1 cellular context compared by ENCODE assay signal in the genomic region with DNA sequence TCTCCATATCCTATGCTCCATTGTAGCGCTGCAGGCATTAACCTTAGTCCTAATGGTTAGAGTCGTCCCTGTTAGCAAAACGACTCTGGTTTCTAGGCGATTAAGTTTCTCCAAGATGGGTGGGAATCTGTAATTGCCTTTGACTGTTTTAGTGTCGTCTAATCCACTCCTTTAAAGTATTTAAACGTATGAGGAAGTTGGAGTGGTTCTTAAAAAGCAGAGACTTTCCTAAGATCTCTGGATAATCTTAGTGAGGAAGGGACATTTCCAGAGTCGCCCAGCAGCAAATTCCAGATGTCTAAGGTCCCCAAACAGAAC.
TF ChIP-seq lines count a peak whose summit lies in the region.

No MANE protein-coding gene starts in this region.

TF ChIP-seq in K562, 482 proteins besides CTCF, POLR2A, EP300 and RAD21 (continues in another document):
- TF ChIP-seq SAP30 (IDR thresholded peaks at IDR 0.05; ENCODE audit: borderline replicate concordance, insufficient read depth, low read depth, low read length, poor library complexity, severe bottlenecking): no peak
- no peak for TF ChIP-seq ELF1 (tag; IDR thresholded peaks at IDR 0.05)
- TF ChIP-seq, protein P1, sequence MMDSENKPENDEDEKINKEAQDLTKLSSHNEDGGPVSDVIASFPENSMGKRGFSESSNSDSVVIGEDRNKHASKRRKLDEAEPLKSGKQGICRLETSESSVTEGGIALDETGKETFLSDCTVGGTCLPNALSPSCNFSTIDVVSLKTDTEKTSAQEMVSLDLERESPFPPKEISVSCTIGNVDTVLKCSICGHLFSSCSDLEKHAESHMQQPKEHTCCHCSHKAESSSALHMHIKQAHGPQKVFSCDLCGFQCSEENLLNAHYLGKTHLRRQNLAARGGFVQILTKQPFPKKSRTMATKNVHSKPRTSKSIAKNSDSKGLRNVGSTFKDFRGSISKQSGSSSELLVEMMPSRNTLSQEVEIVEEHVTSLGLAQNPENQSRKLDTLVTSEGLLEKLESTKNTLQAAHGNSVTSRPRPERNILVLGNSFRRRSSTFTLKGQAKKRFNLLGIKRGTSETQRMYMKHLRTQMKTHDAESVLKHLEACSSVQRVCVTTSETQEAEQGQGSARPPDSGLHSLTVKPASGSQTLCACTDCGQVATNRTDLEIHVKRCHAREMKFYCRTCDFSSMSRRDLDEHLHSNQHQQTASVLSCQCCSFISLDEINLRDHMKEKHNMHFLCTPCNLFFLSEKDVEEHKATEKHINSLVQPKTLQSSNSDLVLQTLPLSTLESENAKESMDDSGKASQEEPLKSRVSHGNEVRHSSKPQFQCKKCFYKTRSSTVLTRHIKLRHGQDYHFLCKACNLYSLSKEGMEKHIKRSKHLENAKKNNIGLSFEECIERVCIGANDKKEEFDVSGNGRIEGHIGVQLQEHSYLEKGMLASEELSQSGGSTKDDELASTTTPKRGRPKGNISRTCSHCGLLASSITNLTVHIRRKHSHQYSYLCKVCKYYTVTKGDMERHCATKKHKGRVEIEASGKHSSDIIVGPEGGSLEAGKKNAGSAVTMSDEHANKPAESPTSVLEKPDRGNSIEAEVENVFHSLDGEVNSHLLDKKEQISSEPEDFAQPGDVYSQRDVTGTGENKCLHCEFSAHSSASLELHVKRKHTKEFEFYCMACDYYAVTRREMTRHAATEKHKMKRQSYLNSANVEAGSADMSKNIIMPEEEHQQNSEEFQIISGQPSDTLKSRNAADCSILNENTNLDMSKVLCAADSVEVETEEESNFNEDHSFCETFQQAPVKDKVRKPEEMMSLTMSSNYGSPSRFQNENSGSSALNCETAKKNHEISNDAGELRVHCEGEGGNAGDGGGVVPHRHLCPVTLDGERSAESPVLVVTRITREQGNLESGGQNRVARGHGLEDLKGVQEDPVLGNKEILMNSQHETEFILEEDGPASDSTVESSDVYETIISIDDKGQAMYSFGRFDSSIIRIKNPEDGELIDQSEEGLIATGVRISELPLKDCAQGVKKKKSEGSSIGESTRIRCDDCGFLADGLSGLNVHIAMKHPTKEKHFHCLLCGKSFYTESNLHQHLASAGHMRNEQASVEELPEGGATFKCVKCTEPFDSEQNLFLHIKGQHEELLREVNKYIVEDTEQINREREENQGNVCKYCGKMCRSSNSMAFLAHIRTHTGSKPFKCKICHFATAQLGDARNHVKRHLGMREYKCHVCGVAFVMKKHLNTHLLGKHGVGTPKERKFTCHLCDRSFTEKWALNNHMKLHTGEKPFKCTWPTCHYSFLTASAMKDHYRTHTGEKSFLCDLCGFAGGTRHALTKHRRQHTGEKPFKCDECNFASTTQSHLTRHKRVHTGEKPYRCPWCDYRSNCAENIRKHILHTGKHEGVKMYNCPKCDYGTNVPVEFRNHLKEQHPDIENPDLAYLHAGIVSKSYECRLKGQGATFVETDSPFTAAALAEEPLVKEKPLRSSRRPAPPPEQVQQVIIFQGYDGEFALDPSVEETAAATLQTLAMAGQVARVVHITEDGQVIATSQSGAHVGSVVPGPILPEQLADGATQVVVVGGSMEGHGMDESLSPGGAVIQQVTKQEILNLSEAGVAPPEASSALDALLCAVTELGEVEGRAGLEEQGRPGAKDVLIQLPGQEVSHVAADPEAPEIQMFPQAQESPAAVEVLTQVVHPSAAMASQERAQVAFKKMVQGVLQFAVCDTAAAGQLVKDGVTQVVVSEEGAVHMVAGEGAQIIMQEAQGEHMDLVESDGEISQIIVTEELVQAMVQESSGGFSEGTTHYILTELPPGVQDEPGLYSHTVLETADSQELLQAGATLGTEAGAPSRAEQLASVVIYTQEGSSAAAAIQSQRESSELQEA (IDR thresholded peaks at IDR 0.05; ENCODE audit: low read depth): no peak
- TF ChIP-seq ADNP (tag; IDR thresholded peaks at IDR 0.05): no peak
- TF ChIP-seq MEIS2 (IDR thresholded peaks at IDR 0.05; ENCODE audit: partially characterized antibody): no peak
- TF ChIP-seq ZSCAN29 (IDR thresholded peaks at IDR 0.05): no peak; the same call in 1 of the 2 replicates
- no peak for TF ChIP-seq RCOR1 (IDR thresholded peaks at IDR 0.05; ENCODE audit: borderline replicate concordance in 1 of 2, low read depth in 2 of 2, low read length in 2 of 2)
- no peak for TF ChIP-seq ILK (tag; IDR thresholded peaks at IDR 0.05; ENCODE audit: borderline replicate concordance, low read depth)
- TF ChIP-seq ZC3H4 (CRISPR knock-in tag; IDR thresholded peaks at IDR 0.05; ENCODE audit: borderline replicate concordance): no peak
- TF ChIP-seq ZFP30 (CRISPR knock-in tag; IDR thresholded peaks at IDR 0.05; ENCODE audit: borderline replicate concordance): no peak
- TF ChIP-seq, protein P2, sequence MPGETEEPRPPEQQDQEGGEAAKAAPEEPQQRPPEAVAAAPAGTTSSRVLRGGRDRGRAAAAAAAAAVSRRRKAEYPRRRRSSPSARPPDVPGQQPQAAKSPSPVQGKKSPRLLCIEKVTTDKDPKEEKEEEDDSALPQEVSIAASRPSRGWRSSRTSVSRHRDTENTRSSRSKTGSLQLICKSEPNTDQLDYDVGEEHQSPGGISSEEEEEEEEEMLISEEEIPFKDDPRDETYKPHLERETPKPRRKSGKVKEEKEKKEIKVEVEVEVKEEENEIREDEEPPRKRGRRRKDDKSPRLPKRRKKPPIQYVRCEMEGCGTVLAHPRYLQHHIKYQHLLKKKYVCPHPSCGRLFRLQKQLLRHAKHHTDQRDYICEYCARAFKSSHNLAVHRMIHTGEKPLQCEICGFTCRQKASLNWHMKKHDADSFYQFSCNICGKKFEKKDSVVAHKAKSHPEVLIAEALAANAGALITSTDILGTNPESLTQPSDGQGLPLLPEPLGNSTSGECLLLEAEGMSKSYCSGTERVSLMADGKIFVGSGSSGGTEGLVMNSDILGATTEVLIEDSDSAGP (CRISPR knock-in tag; IDR thresholded peaks at IDR 0.05): no peak
- TF ChIP-seq TRIM28 (IDR thresholded peaks at IDR 0.05): 0 out of 2 replicates have a peak, but pooled peaks have one; percentile 10
- TF ChIP-seq, protein P3, sequence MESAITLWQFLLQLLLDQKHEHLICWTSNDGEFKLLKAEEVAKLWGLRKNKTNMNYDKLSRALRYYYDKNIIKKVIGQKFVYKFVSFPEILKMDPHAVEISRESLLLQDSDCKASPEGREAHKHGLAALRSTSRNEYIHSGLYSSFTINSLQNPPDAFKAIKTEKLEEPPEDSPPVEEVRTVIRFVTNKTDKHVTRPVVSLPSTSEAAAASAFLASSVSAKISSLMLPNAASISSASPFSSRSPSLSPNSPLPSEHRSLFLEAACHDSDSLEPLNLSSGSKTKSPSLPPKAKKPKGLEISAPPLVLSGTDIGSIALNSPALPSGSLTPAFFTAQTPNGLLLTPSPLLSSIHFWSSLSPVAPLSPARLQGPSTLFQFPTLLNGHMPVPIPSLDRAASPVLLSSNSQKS (CRISPR knock-in tag; IDR thresholded peaks at IDR 0.05): no peak
- no peak for TF ChIP-seq ZNF561 (CRISPR knock-in tag; conservative IDR thresholded peaks at IDR 0.05)
- TF ChIP-seq MECOM (CRISPR knock-in tag; IDR thresholded peaks at IDR 0.05): no peak
- no peak for TF ChIP-seq SETDB1 (IDR thresholded peaks at IDR 0.05; ENCODE audit: low read length)
- TF ChIP-seq ZC3H8 (IDR thresholded peaks at IDR 0.05): no peak
- no peak for TF ChIP-seq ZBTB17 (CRISPR knock-in tag; IDR thresholded peaks at IDR 0.05)
- TF ChIP-seq ARID1B (IDR thresholded peaks at IDR 0.05): no peak
- TF ChIP-seq TCF7 (IDR thresholded peaks at IDR 0.05; ENCODE audit: borderline replicate concordance): no peak
- no peak for TF ChIP-seq FOXA3 (CRISPR knock-in tag; conservative IDR thresholded peaks at IDR 0.05 in 1 of 2, IDR thresholded peaks at IDR 0.05 in 1 of 2)
- TF ChIP-seq ZNF239 (CRISPR knock-in tag; IDR thresholded peaks at IDR 0.05): peak; percentile 1; the same call in 1 of the 2 replicates
- TF ChIP-seq NR2F6 (CRISPR knock-in tag; IDR thresholded peaks at IDR 0.05): no peak
- TF ChIP-seq FOXK1 (CRISPR knock-in tag; IDR thresholded peaks at IDR 0.05; ENCODE audit: borderline replicate concordance): no peak
- no peak for TF ChIP-seq ZNF184 (CRISPR knock-in tag; IDR thresholded peaks at IDR 0.05)
- TF ChIP-seq, protein P4, sequence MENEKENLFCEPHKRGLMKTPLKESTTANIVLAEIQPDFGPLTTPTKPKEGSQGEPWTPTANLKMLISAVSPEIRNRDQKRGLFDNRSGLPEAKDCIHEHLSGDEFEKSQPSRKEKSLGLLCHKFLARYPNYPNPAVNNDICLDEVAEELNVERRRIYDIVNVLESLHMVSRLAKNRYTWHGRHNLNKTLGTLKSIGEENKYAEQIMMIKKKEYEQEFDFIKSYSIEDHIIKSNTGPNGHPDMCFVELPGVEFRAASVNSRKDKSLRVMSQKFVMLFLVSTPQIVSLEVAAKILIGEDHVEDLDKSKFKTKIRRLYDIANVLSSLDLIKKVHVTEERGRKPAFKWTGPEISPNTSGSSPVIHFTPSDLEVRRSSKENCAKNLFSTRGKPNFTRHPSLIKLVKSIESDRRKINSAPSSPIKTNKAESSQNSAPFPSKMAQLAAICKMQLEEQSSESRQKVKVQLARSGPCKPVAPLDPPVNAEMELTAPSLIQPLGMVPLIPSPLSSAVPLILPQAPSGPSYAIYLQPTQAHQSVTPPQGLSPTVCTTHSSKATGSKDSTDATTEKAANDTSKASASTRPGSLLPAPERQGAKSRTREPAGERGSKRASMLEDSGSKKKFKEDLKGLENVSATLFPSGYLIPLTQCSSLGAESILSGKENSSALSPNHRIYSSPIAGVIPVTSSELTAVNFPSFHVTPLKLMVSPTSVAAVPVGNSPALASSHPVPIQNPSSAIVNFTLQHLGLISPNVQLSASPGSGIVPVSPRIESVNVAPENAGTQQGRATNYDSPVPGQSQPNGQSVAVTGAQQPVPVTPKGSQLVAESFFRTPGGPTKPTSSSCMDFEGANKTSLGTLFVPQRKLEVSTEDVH (IDR thresholded peaks at IDR 0.05; ENCODE audit: low read depth, partially characterized antibody): peak; percentile 12
- no peak for TF ChIP-seq PTRF (tag; IDR thresholded peaks at IDR 0.05)
- no peak for TF ChIP-seq ZZZ3 (IDR thresholded peaks at IDR 0.05)
- no peak for TF ChIP-seq SP2 (IDR thresholded peaks at IDR 0.05; ENCODE audit: extremely low read depth, low read depth, low read length, poor library complexity, severe bottlenecking)
- no peak for TF ChIP-seq CBX2 (IDR thresholded peaks at IDR 0.05; ENCODE audit: insufficient read depth, low read length, poor library complexity, severe bottlenecking)
- peak; percentile 3 for TF ChIP-seq RBM25 (IDR thresholded peaks at IDR 0.05; ENCODE audit: low read depth, low read length, severe bottlenecking)
- TF ChIP-seq POLR3G (IDR thresholded peaks at IDR 0.05; ENCODE audit: extremely low read depth, insufficient read length, insufficient replicate concordance): no peak
- TF ChIP-seq PHTF2 (CRISPR knock-in tag; IDR thresholded peaks at IDR 0.05): no peak
- no peak for TF ChIP-seq GATA2 (CRISPR knock-in tag; IDR thresholded peaks at IDR 0.05)
- no peak for TF ChIP-seq MCM3 (IDR thresholded peaks at IDR 0.05)
- TF ChIP-seq MAFK (IDR thresholded peaks at IDR 0.05; ENCODE audit: low read length): no peak
- TF ChIP-seq, protein P5, sequence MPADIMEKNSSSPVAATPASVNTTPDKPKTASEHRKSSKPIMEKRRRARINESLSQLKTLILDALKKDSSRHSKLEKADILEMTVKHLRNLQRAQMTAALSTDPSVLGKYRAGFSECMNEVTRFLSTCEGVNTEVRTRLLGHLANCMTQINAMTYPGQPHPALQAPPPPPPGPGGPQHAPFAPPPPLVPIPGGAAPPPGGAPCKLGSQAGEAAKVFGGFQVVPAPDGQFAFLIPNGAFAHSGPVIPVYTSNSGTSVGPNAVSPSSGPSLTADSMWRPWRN (IDR thresholded peaks at IDR 0.05; ENCODE audit: low read depth): no peak
- TF ChIP-seq TFAM (CRISPR knock-in tag; conservative IDR thresholded peaks at IDR 0.05): no peak
- no peak for TF ChIP-seq RNF2 (IDR thresholded peaks at IDR 0.05)
- TF ChIP-seq, protein P6, sequence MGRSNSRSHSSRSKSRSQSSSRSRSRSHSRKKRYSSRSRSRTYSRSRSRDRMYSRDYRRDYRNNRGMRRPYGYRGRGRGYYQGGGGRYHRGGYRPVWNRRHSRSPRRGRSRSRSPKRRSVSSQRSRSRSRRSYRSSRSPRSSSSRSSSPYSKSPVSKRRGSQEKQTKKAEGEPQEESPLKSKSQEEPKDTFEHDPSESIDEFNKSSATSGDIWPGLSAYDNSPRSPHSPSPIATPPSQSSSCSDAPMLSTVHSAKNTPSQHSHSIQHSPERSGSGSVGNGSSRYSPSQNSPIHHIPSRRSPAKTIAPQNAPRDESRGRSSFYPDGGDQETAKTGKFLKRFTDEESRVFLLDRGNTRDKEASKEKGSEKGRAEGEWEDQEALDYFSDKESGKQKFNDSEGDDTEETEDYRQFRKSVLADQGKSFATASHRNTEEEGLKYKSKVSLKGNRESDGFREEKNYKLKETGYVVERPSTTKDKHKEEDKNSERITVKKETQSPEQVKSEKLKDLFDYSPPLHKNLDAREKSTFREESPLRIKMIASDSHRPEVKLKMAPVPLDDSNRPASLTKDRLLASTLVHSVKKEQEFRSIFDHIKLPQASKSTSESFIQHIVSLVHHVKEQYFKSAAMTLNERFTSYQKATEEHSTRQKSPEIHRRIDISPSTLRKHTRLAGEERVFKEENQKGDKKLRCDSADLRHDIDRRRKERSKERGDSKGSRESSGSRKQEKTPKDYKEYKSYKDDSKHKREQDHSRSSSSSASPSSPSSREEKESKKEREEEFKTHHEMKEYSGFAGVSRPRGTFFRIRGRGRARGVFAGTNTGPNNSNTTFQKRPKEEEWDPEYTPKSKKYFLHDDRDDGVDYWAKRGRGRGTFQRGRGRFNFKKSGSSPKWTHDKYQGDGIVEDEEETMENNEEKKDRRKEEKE (IDR thresholded peaks at IDR 0.05; ENCODE audit: borderline replicate concordance in 1 of 2, control insufficient read depth in 1 of 2, low read depth in 2 of 2, low read length in 1 of 2): no peak
- TF ChIP-seq ZKSCAN3 (CRISPR knock-in tag; IDR thresholded peaks at IDR 0.05): no peak
- no peak for TF ChIP-seq MBD2 (IDR thresholded peaks at IDR 0.05; ENCODE audit: borderline replicate concordance, low read depth)
- TF ChIP-seq MIER1 (IDR thresholded peaks at IDR 0.05; ENCODE audit: low read depth): no peak
- TF ChIP-seq, protein P7, sequence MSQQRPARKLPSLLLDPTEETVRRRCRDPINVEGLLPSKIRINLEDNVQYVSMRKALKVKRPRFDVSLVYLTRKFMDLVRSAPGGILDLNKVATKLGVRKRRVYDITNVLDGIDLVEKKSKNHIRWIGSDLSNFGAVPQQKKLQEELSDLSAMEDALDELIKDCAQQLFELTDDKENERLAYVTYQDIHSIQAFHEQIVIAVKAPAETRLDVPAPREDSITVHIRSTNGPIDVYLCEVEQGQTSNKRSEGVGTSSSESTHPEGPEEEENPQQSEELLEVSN (IDR thresholded peaks at IDR 0.05; ENCODE audit: borderline replicate concordance in 1 of 2, extremely low read depth in 1 of 2, insufficient read depth in 1 of 2, insufficient read length in 1 of 2, low read depth in 1 of 2, low read length in 1 of 2, poor library complexity in 1 of 2, severe bottlenecking in 1 of 2): no peak
- TF ChIP-seq ZNF696 (CRISPR knock-in tag; conservative IDR thresholded peaks at IDR 0.05): no peak
- TF ChIP-seq MXI1 (IDR thresholded peaks at IDR 0.05; ENCODE audit: low read depth, low read length): 0 out of 2 replicates have a peak, but pooled peaks have one; percentile 0
- no peak for TF ChIP-seq ZNF408 (CRISPR knock-in tag; IDR thresholded peaks at IDR 0.05; ENCODE audit: low read depth)
- no peak for TF ChIP-seq SREBF1 (IDR thresholded peaks at IDR 0.05; ENCODE audit: borderline replicate concordance, low read depth, low read length)
- no peak for TF ChIP-seq PTBP1 (IDR thresholded peaks at IDR 0.05; ENCODE audit: low read depth, low read length)
